26 cellular contexts compared by ENCODE assay signal in genomic region chr7:108251700-108252099, GRCh38.
"Had no signal": no experiment of that assay in that cellular context is flagged by ENCODE, and none has a peak within 500 bp of the region (broad histone marks: within the 10 kb centered on the region; RNA-seq: fewer than 3 reads in every experiment).

No MANE protein-coding gene starts in this region.

- H3K27ac Mint-ChIP-seq: activated CD4-positive, alpha-beta T cell treated with anti-CD3 and anti-CD28 coated beads for 36 hours; activated naive CD4-positive, alpha-beta T cell treated with anti-CD3 and anti-CD28 coated beads for 36 hours; activated naive CD8-positive, alpha-beta T cell treated with anti-CD3 and anti-CD28 coated beads for 36 hours; dendritic cell treated with granulocyte-macrophage colony-stimulating factor and Interleukin-4, amounts not matched to agents 40 ng/mL and 50 ng/mL, for 4 days; mesothelial cell of epicardium; naive B cell; nephron progenitor cell; progenitor cell of endocrine pancreas; stimulated activated memory B cell treated with anti-CD40 and anti-IgM and Interleukin-4, amounts not matched to agents 10 μg/mL and 1 μg/mL and 100 μg/mL, for 72 hours had no signal

- H3K27me3 Mint-ChIP-seq: activated naive CD8-positive, alpha-beta T cell treated with anti-CD3 and anti-CD28 coated beads for 36 hours; dendritic cell treated with granulocyte-macrophage colony-stimulating factor and Interleukin-4, amounts not matched to agents 40 ng/mL and 50 ng/mL, for 4 days; progenitor cell of endocrine pancreas; stimulated activated naive CD8-positive, alpha-beta T cell treated with anti-CD3 and anti-CD28 coated beads, Interleukin-15, amount 100 ng/mL, for 72 hours had no signal

- H3K27ac ChIP-seq: ascending aorta, brain microvascular endothelial cell, esophagus muscularis mucosa, gastrocnemius medialis, hepatocyte, ovary, tibial artery had no signal

- H3K4me3 Mint-ChIP-seq: activated CD4-positive, alpha-beta T cell treated with anti-CD3 and anti-CD28 coated beads for 36 hours; activated naive CD4-positive, alpha-beta T cell treated with anti-CD3 and anti-CD28 coated beads for 36 hours; activated naive CD8-positive, alpha-beta T cell treated with anti-CD3 and anti-CD28 coated beads for 36 hours; dendritic cell treated with granulocyte-macrophage colony-stimulating factor and Interleukin-4, amounts not matched to agents 40 ng/mL and 50 ng/mL, for 4 days; mesothelial cell of epicardium; naive B cell; nephron progenitor cell; stimulated activated memory B cell treated with anti-CD40 and anti-IgM and Interleukin-4, amounts not matched to agents 10 μg/mL and 1 μg/mL and 100 μg/mL, for 72 hours; stimulated activated naive CD8-positive, alpha-beta T cell treated with anti-CD3 and anti-CD28 coated beads, Interleukin-15, amount 100 ng/mL, for 72 hours had no signal

- DNase-seq: activated CD4-positive, alpha-beta T cell treated with anti-CD3 and anti-CD28 coated beads for 36 hours; activated CD4-positive, alpha-beta T cell treated with anti-CD3 and anti-CD28 coated beads, Interleukin-2, amount 50 U/mL, for 4 hours; activated CD4-positive, CD25-positive, alpha-beta regulatory T cell; activated effector memory CD4-positive, alpha-beta T cell treated with Interleukin-2 at 50 U/mL for 16 hours; activated naive CD4-positive, alpha-beta T cell treated with anti-CD3 and anti-CD28 coated beads for 36 hours; activated naive CD8-positive, alpha-beta T cell treated with anti-CD3 and anti-CD28 coated beads for 36 hours; brain microvascular endothelial cell; central memory CD4-positive, alpha-beta T cell; effector CD4-positive, alpha-beta T cell; gastrocnemius medialis; islet precursor cell; naive B cell; nephron progenitor cell; ovary; small intestine; stimulated activated CD4-positive, alpha-beta T cell treated with anti-CD3 and anti-CD28 coated beads, Interleukin-4, amount 100 ng/mL, for 24 hours; stimulated activated naive CD8-positive, alpha-beta T cell treated with anti-CD3 and anti-CD28 coated beads, Interleukin-15, amount 100 ng/mL, for 72 hours; tibial artery had no signal

- H3K4me3 ChIP-seq: adrenal gland, ascending aorta, esophagus muscularis mucosa, gastrocnemius medialis, hepatocyte, ovary, tibial artery had no signal

- H3K4me1 Mint-ChIP-seq: activated CD4-positive, alpha-beta T cell treated with anti-CD3 and anti-CD28 coated beads for 36 hours; mesothelial cell of epicardium; naive B cell; nephron progenitor cell; stimulated activated memory B cell treated with anti-CD40 and anti-IgM and Interleukin-4, amounts not matched to agents 10 μg/mL and 1 μg/mL and 100 μg/mL, for 72 hours had no signal

- H2AFZ ChIP-seq: hepatocyte had no signal

- H3K36me3 ChIP-seq: adrenal gland, ascending aorta, brain microvascular endothelial cell, esophagus muscularis mucosa, gastrocnemius medialis, ovary, tibial artery had no signal

- H3K9me3 ChIP-seq: adrenal gland, ascending aorta, esophagus muscularis mucosa, gastrocnemius medialis, ovary, tibial artery had no signal

- ATAC-seq: activated CD4-positive, alpha-beta T cell treated with anti-CD3 and anti-CD28 coated beads for 36 hours; gastrocnemius medialis; stimulated activated memory B cell treated with anti-CD40 and anti-IgM and Interleukin-4, amounts not matched to agents 10 μg/mL and 1 μg/mL and 100 μg/mL, for 72 hours; stimulated activated naive CD8-positive, alpha-beta T cell treated with anti-CD3 and anti-CD28 coated beads, Interleukin-15, amount 100 ng/mL, for 72 hours had no signal

- H3K36me3 Mint-ChIP-seq: naive B cell; stimulated activated memory B cell treated with anti-CD40 and anti-IgM and Interleukin-4, amounts not matched to agents 10 μg/mL and 1 μg/mL and 100 μg/mL, for 72 hours had no signal

- H3K27me3 ChIP-seq: adrenal gland, ascending aorta, brain microvascular endothelial cell, esophagus muscularis mucosa, gastrocnemius medialis, hepatocyte, ovary, tibial artery had no signal

- H3K9me3 Mint-ChIP-seq: dendritic cell treated with granulocyte-macrophage colony-stimulating factor and Interleukin-4, amounts not matched to agents 40 ng/mL and 50 ng/mL, for 4 days; stimulated activated naive CD8-positive, alpha-beta T cell treated with anti-CD3 and anti-CD28 coated beads, Interleukin-15, amount 100 ng/mL, for 72 hours had no signal

- H3K4me2 ChIP-seq: hepatocyte had no signal

- H3K4me1 ChIP-seq: ascending aorta, esophagus muscularis mucosa, gastrocnemius medialis, tibial artery had no signal
